8 cellular contexts compared by ENCODE assay signal in genomic region chr3:192899540-192899982, GRCh38. TPM values are rescaled to one million over a fixed set of nuclear protein-coding genes. Genes with fewer than 3 reads are reported as not detected.
DNase-seq lines count a peak whose midpoint lies in the region; ATAC-seq and TF ChIP-seq lines count a peak whose summit lies in the region.

No MANE protein-coding gene starts in this region.

- H3K4me3 ChIP-seq in astrocyte of the spinal cord (ENCODE audit: low read depth, low read length): no peak overlapping the region

- in situ Hi-C loops in astrocyte of the spinal cord (cut with HindIII; ENCODE audit: low sequenced_read_pairs): no loop called here

- no peaks in the 10 kb centered on the region for H3K27me3 Mint-ChIP-seq in osteocyte (ENCODE audit: unreplicated experiment)

- peak; percentile 53 for DNase-seq in NK-92 treated with Interleukin-12 subunit alpha and Interleukin-12 subunit beta, amount 100 ng/mL, for 24 hours (lab: John Stamatoyannopoulos, UW)
- DNase-seq in NK-92 (lab: John Stamatoyannopoulos, UW; ENCODE audit: unreplicated experiment) (no peak), M059J (ENCODE audit: low read depth) (peak; percentile 100), astrocyte of the spinal cord (ENCODE audit: low read depth, low spot score) (peak; percentile 83), renal cortical epithelial cell (ENCODE audit: low read depth) (peak; percentile 85), osteocyte (ENCODE audit: extremely low spot score, unreplicated experiment) (no peak), Right ventricle myocardium inferior (ENCODE audit: missing footprints) (no peak), Kasumi-1 (lab: John Stamatoyannopoulos, UW) (no peak)

- intact Hi-C loops in Right ventricle myocardium inferior (cut with DNase I): no loop called here

- H3K27ac Mint-ChIP-seq in osteocyte (ENCODE audit: unreplicated experiment): no peak overlapping the region

- no peaks in the 10 kb centered on the region for H3K36me3 Mint-ChIP-seq in osteocyte (ENCODE audit: unreplicated experiment)

- H3K4me3 Mint-ChIP-seq in osteocyte (ENCODE audit: unreplicated experiment): no peak overlapping the region

- no peak for ATAC-seq in Right ventricle myocardium inferior

- H3K9me3 Mint-ChIP-seq in osteocyte (ENCODE audit: unreplicated experiment): no peaks in the 10 kb centered on the region

- H3K4me1 Mint-ChIP-seq in osteocyte (ENCODE audit: unreplicated experiment): peaks cover 12% of the 10 kb centered on the region

- TF ChIP-seq CTCF in astrocyte of the spinal cord (IDR thresholded peaks at IDR 0.05; ENCODE audit: low read depth, low read length) (no peak), osteocyte (IDR thresholded peaks at IDR 0.05) (no peak)

RNA-seq across cellular contexts. Expression of gene MB21D2, which starts 18.1 kb away (rescaled TPM):
- 28.3 and 35.0 TPM in 2 replicates for total RNA-seq in M059J (2014; rRNA removed; shearing (Covaris generic))
- total RNA-seq in renal cortical epithelial cell: 13.9 and 61.8 TPM in 2 replicates
- total RNA-seq in osteocyte: 5.3 and 5.5 TPM in 2 replicates
- total RNA-seq in Right ventricle myocardium inferior: 2.1 TPM

Comparison
In these comparisons a context has a peak if more than half of its experiments do, and no peak if none do; other contexts are left out.
1. DNase-seq: peak in NK-92 treated with Interleukin-12 subunit alpha and Interleukin-12 subunit beta, amount 100 ng/mL, for 24 hours (single experiment), M059J (single experiment), astrocyte of the spinal cord (single experiment) and renal cortical epithelial cell (single experiment); none in NK-92 (single experiment), osteocyte (single experiment), Right ventricle myocardium inferior (single experiment) and Kasumi-1 (0 of 2).